In genomic region chr18:58659691-58660090, GRCh38 we compare ENCODE assay signal across 1 cellular context.
TF ChIP-seq lines count a peak whose summit lies in the region.

No MANE protein-coding gene starts in this region.

TF ChIP-seq in HepG2, 621 proteins besides CTCF, POLR2A, EP300 and RAD21:
- TF ChIP-seq TBX3 (IDR thresholded peaks at IDR 0.05; ENCODE audit: borderline replicate concordance) (no peak), MBD4 (IDR thresholded peaks at IDR 0.05; ENCODE audit: borderline replicate concordance, low read length) (no peak), ZBTB7A (CRISPR knock-in tag; IDR thresholded peaks at IDR 0.05) (no peak), TIGD3 (CRISPR knock-in tag; IDR thresholded peaks at IDR 0.05; ENCODE audit: borderline replicate concordance) (no peak), ZNF781 (CRISPR knock-in tag; IDR thresholded peaks at IDR 0.05; ENCODE audit: borderline replicate concordance, not compliant biosample characterization) (no peak), CREB1 (IDR thresholded peaks at IDR 0.05) (no peak), CREB1 (CRISPR knock-in tag; IDR thresholded peaks at IDR 0.05) (no peak), ZNF124 (CRISPR knock-in tag; IDR thresholded peaks at IDR 0.05) (no peak), KDM5A (IDR thresholded peaks at IDR 0.05; ENCODE audit: borderline replicate concordance, low read length) (no peak), SP4 (CRISPR knock-in tag; IDR thresholded peaks at IDR 0.05) (no peak), BRF2 (CRISPR knock-in tag; IDR thresholded peaks at IDR 0.05) (no peak), KMT2A (CRISPR knock-in tag; IDR thresholded peaks at IDR 0.05) (no peak), CENPT (CRISPR knock-in tag; IDR thresholded peaks at IDR 0.05; ENCODE audit: low read depth) (no peak), ZNF296 (CRISPR knock-in tag; conservative IDR thresholded peaks at IDR 0.05) (no peak)
